ENCODE assay signal across 24 cellular contexts in the genomic region with DNA sequence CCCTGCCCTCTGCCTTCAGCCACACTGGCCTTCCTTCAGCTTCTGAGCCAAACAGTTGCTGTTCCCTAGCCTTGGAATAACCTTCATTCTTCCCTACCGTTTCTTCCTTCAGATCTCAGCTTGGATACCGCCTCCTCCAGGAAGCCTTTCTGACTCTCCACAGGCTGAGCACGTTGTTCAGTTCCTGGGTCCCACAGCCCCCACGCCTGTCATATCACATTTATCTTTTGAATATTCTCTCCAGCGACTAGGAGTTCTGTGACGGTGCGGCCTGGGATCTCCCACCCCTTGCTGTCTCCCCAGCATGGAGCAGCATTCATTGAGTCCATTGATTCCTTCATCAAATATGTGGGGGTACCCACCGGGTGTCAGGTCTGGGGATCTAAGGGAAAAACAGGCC. TPM values are rescaled to one million over a fixed set of nuclear protein-coding genes. Genes with fewer than 3 reads are reported as not detected.
A peak's percentile ranks its signal among the peaks of the same experiment; 100 is the strongest.
DNase-seq lines count a peak whose midpoint lies in the region; ATAC-seq, FAIRE-seq and TF ChIP-seq lines count a peak whose summit lies in the region.
"Had no signal": no experiment of that assay in that cellular context is flagged by ENCODE, and none has a peak within 500 bp of the region (broad histone marks: within the 10 kb centered on the region; RNA-seq: fewer than 3 reads in every experiment).

No MANE protein-coding gene starts in this region.

- peak overlapping the region; percentile 10 for H2BK120ac ChIP-seq in mesendoderm (ENCODE audit: low read depth, low read length)

- TF ChIP-seq POLR2A in HepG2 (IDR thresholded peaks at IDR 0.05; ENCODE audit: insufficient read depth in 1 of 2, low read depth in 2 of 2, low read length in 2 of 2) = no peak
- no peak for TF ChIP-seq POLR2A in right lobe of liver (IDR thresholded peaks at IDR 0.05)
- no peak for TF ChIP-seq POLR2A in body of pancreas (IDR thresholded peaks at IDR 0.05)

- H3K9ac ChIP-seq in HepG2 (ENCODE audit: insufficient read depth, low read depth, low read length) (no peak overlapping the region), mesendoderm (ENCODE audit: low read length) (peak overlapping the region; percentile 46)

- H3K18ac ChIP-seq in mesendoderm (ENCODE audit: low read length) = peak overlapping the region; percentile 30

- H2BK5ac ChIP-seq in mesendoderm (ENCODE audit: low read length) = peak overlapping the region; percentile 79

- H3K79me2 ChIP-seq in HepG2 (ENCODE audit: insufficient read depth, low read length) (no peaks in the 10 kb centered on the region), mesendoderm (ENCODE audit: control insufficient read depth, insufficient read depth, low read length) (no peaks in the 10 kb centered on the region), PC-9 (ENCODE audit: low read depth) (no peaks in the 10 kb centered on the region)

- no peaks in the 10 kb centered on the region for H3K9me2 ChIP-seq in PC-9 (ENCODE audit: insufficient read depth)

- intact Hi-C loops in HepG2 (cut with micrococcal nuclease; ENCODE audit: unreplicated experiment) (no loop called here), right lobe of liver (cut with DNase I) (no loop called here), body of pancreas (cut with DNase I) (no loop called here), PC-9 (cut with micrococcal nuclease; ENCODE audit: unreplicated experiment) (no loop called here)

- peak overlapping the region; percentile 21 for H3K4ac ChIP-seq in mesendoderm (ENCODE audit: low read depth, low read length)

- BruUV-seq in HepG2 (replicated peaks; lab: Mats Ljungman, UMichigan) (no TSS peak), PC-9 (replicated peaks; lab: Mats Ljungman, UMichigan) (no TSS peak)

- H3K4me1 ChIP-seq in HepG2 (ENCODE audit: insufficient read depth, low read length) = peaks cover 96% of the 10 kb centered on the region
- peaks cover 0 to 19% (median 7%) of the 10 kb centered on the region in 4 donors for H3K4me1 ChIP-seq in right lobe of liver
- peaks cover 20% of the 10 kb centered on the region for H3K4me1 ChIP-seq in mesendoderm (ENCODE audit: control insufficient read depth, low read depth, low read length)
- peaks cover 25% of the 10 kb centered on the region for H3K4me1 ChIP-seq in body of pancreas
- H3K4me1 ChIP-seq in PC-9 (replicated peaks; ENCODE audit: insufficient read depth) = peaks cover 17% of the 10 kb centered on the region
- H3K4me1 ChIP-seq: BE2C, psoas muscle had no signal

- H4K20me1 ChIP-seq in HepG2 (ENCODE audit: insufficient read depth, low read length) = no peaks in the 10 kb centered on the region; the same call in 1 of the 2 replicates
- no peaks in the 10 kb centered on the region for H4K20me1 ChIP-seq in PC-9 (ENCODE audit: insufficient read depth)

- H3K56ac ChIP-seq in mesendoderm (ENCODE audit: low read length) = peak overlapping the region; percentile 78

- TF ChIP-seq CTCF in HepG2 (CRISPR knock-in tag; IDR thresholded peaks at IDR 0.05) (no peak), right lobe of liver (IDR thresholded peaks at IDR 0.05) (no peak), bronchial epithelial cell (IDR thresholded peaks at IDR 0.05; ENCODE audit: insufficient read depth, low read length, severe bottlenecking) (no peak), body of pancreas (IDR thresholded peaks at IDR 0.05) (no peak), PC-9 (conservative IDR thresholded peaks at IDR 0.05) (no peak)

- H3K27ac ChIP-seq in HepG2 (ENCODE audit: extremely low read length, insufficient read depth, low read length) (no peak overlapping the region), right lobe of liver (no peak overlapping the region), mesendoderm (ENCODE audit: low read depth, low read length) (peak overlapping the region; percentile 56), body of pancreas (no peak overlapping the region), PC-9 (no peak overlapping the region)
- H3K27ac ChIP-seq: left ventricle myocardium inferior, neutrophil, psoas muscle, upper lobe of left lung had no signal

- peak overlapping the region; percentile 68 for H2AK5ac ChIP-seq in mesendoderm (ENCODE audit: low read length)

- H3K79me1 ChIP-seq in mesendoderm (ENCODE audit: low read length) = no peaks in the 10 kb centered on the region

- no peak for TF ChIP-seq RAD21 in HepG2 (CRISPR knock-in tag; IDR thresholded peaks at IDR 0.05)

- FAIRE-seq in HepG2 (lab: Jason Lieb, UNC) (no peak), bronchial epithelial cell (lab: Jason Lieb, UNC) (peak; percentile 40)
- FAIRE-seq: A204.1 had no signal

- TF ChIP-seq EP300 in HepG2 (IDR thresholded peaks at IDR 0.05; ENCODE audit: low read depth in 2 of 2, low read length in 2 of 2) = no peak
- no peak for TF ChIP-seq EP300 in HepG2 (CRISPR knock-in tag; IDR thresholded peaks at IDR 0.05; ENCODE audit: borderline replicate concordance)

- H3K4me2 ChIP-seq in HepG2 (ENCODE audit: low read depth, low read length) (peak overlapping the region; percentile 58), mesendoderm (ENCODE audit: low read length) (no peak overlapping the region), PC-9 (no peak overlapping the region)

- H2BK15ac ChIP-seq in mesendoderm (replicated peaks; ENCODE audit: low read depth) = no peak overlapping the region

- no peak for DNase-seq in HepG2 (ENCODE audit: low spot score)
- no peak for DNase-seq in right lobe of liver
- no peak for DNase-seq in bronchial epithelial cell (ENCODE audit: low read depth)
- DNase-seq in mesendoderm = no peak
- DNase-seq in body of pancreas = no peak
- no peak for DNase-seq in PC-9
- no peak for DNase-seq in COR-L47 (lab: John Stamatoyannopoulos, UW)
- DNase-seq in NCI-H774 (lab: John Stamatoyannopoulos, UW) = no peak
- DNase-seq: activated CD4-positive, alpha-beta memory T cell treated with anti-CD3 and anti-CD28 coated beads for 36 hours; activated CD4-positive, CD25-positive, alpha-beta regulatory T cell; activated naive CD8-positive, alpha-beta T cell treated with anti-CD3 and anti-CD28 coated beads, Interleukin-2, amount 10 ng/mL, durations not matched to agents 7 days and 5 days; BE2C; GF-D8; Kasumi-1; left ventricle myocardium inferior; NCI-H1048; NCI-H187; psoas muscle; SIG-M5; stimulated activated CD8-positive, alpha-beta memory T cell treated with anti-CD3 and anti-CD28 coated beads, Interleukin-4, amount 100 ng/mL, for 48 hours; upper lobe of left lung had no signal

- in situ Hi-C loops in HepG2 (cut with HindIII; ENCODE audit: extremely low pct_ligation_motif_present, low pct_unique_long_range_greater_than_20kb) = loop anchor here (5.0 kb wide), 1 partner anchor 34 kb away; no protein-coding TSS in a partner anchor

- no peak for ATAC-seq in HepG2
- no peak for ATAC-seq in right lobe of liver
- no peak for ATAC-seq in body of pancreas
- ATAC-seq: psoas muscle had no signal

- POLR2A ChIA-PET in HepG2 (lab: Yijun Ruan, JAX) = no interaction called here
- POLR2A ChIA-PET in PC-9 (lab: Charles Lee; ENCODE audit: unreplicated experiment) = no interaction called here

- 27% methylated on average over 8 of the region's 8 CpGs for WGBS in HepG2 (ENCODE audit: low lambda C conversion rate)
- 86% methylated on average over 8 of the region's 8 CpGs for WGBS in right lobe of liver (ENCODE audit: insufficient coverage, low coverage, low lambda C conversion rate, missing lambda C conversion rate)
- WGBS in mesendoderm (ENCODE audit: extremely low coverage, insufficient coverage, low lambda C conversion rate) = no CpG with 5 or more reads among the region's 8 CpGs
- WGBS in body of pancreas, 2 donors = 84 to 85% methylated on average over 8 of the region's 8 CpGs

- H4K5ac ChIP-seq in mesendoderm (ENCODE audit: low read length) = no peak overlapping the region

- H3K27me3 ChIP-seq in HepG2 (ENCODE audit: control insufficient read depth in 1 of 2, insufficient read depth in 2 of 2, low read length in 2 of 2) (peaks cover 3% of the 10 kb centered on the region in 2 experiments; a peak in 2 of 5 replicates), right lobe of liver (no peaks in the 10 kb centered on the region), bronchial epithelial cell (ENCODE audit: control insufficient read depth, insufficient read depth, low read length) (no peaks in the 10 kb centered on the region), mesendoderm (ENCODE audit: insufficient read depth, low read length, poor library complexity) (no peaks in the 10 kb centered on the region), body of pancreas (no peaks in the 10 kb centered on the region), PC-9 (ENCODE audit: insufficient read depth, low read depth) (no peaks in the 10 kb centered on the region)
- H3K27me3 ChIP-seq: BE2C, neutrophil, upper lobe of left lung had no signal

- H2AFZ ChIP-seq in HepG2 (ENCODE audit: low read length) (no peak overlapping the region), PC-9 (no peak overlapping the region)

- H3K4me3 ChIP-seq in HepG2 (replicated peaks in 1 of 3; ENCODE audit: insufficient read depth in 1 of 3, low read depth in 2 of 3, low read length in 3 of 3) (peak overlapping the region in 1 of 3 experiments; percentile 62; a peak in 1 of 6 replicates), right lobe of liver (no peak overlapping the region), bronchial epithelial cell (ENCODE audit: low read depth, low read length) (no peak overlapping the region), mesendoderm (ENCODE audit: low read length) (no peak overlapping the region), body of pancreas (no peak overlapping the region), PC-9 (no peak overlapping the region)
- H3K4me3 ChIP-seq: left ventricle myocardium inferior, psoas muscle, upper lobe of left lung had no signal

- no peaks in the 10 kb centered on the region for H3K36me3 ChIP-seq in HepG2 (replicated peaks in 1 of 2; ENCODE audit: control insufficient read depth in 1 of 2, insufficient read depth in 2 of 2, low read length in 2 of 2)
- no peaks in the 10 kb centered on the region for H3K36me3 ChIP-seq in right lobe of liver
- H3K36me3 ChIP-seq in bronchial epithelial cell (ENCODE audit: control insufficient read depth, insufficient read depth, low read length) = no peaks in the 10 kb centered on the region
- H3K36me3 ChIP-seq in mesendoderm (ENCODE audit: control insufficient read depth, insufficient read depth, low read length) = no peaks in the 10 kb centered on the region
- H3K36me3 ChIP-seq in body of pancreas (replicated peaks in 1 of 2; ENCODE audit: insufficient read depth in 1 of 2, low read depth in 2 of 2) = no peaks in the 10 kb centered on the region
- H3K36me3 ChIP-seq in PC-9 (ENCODE audit: low read depth) = no peaks in the 10 kb centered on the region
- H3K36me3 ChIP-seq: BE2C, left ventricle myocardium inferior, neutrophil, upper lobe of left lung had no signal

- peaks cover 11% of the 10 kb centered on the region for H3F3A ChIP-seq in PC-9 (ENCODE audit: insufficient read depth, low read depth)

- no peak overlapping the region for H4K8ac ChIP-seq in mesendoderm (ENCODE audit: low read depth, low read length)

- H3K23ac ChIP-seq in mesendoderm (ENCODE audit: low read length) = no peak overlapping the region

- H3K9me3 ChIP-seq in HepG2 (ENCODE audit: low read length) (no peaks in the 10 kb centered on the region), right lobe of liver (no peaks in the 10 kb centered on the region), body of pancreas (no peaks in the 10 kb centered on the region), PC-9 (ENCODE audit: insufficient read depth, low read depth) (no peaks in the 10 kb centered on the region)
- H3K9me3 ChIP-seq: BE2C, left ventricle myocardium inferior, neutrophil, psoas muscle, upper lobe of left lung had no signal

- CTCF ChIA-PET in HepG2 (lab: Yijun Ruan, JAX; ENCODE audit: low intra/inter-chr PET ratio, low total read pairs) = no interaction called here
- CTCF ChIA-PET in PC-9 (lab: Charles Lee) = interaction anchor here (0.7 kb wide), 1 partner anchor 205 kb away, joined by 19 read pairs; no protein-coding TSS in a partner anchor

RNA-seq across cellular contexts. Expression of gene EPHA2, which starts 39.2 kb away (rescaled TPM):
- 15.5 and 33.6 TPM in 2 replicates for total RNA-seq in HepG2 (2016; rRNA removed; fragmentation: Illumina TruSeq; extraction: Trizol)
- 6.7 and 7.8 TPM in 2 replicates for total RNA-seq in HepG2 (2016; cell fraction: cytosol; rRNA removed; fragmentation: Illumina TruSeq; extraction: Trizol; ENCODE audit: low read depth)
- 10.8 and 35.8 TPM in 2 replicates for total RNA-seq in HepG2 (2016; cell fraction: insoluble cytoplasmic fraction; rRNA removed; fragmentation: Illumina TruSeq; extraction: Trizol)
- total RNA-seq in HepG2 (2016; cell fraction: membrane; rRNA removed; fragmentation: Illumina TruSeq; extraction: Trizol) = 14.9 and 16.9 TPM in 2 replicates
- total RNA-seq in HepG2 (2016; cell fraction: nucleus; rRNA removed; fragmentation: Illumina TruSeq; extraction: Trizol) = 41.9 and 47.9 TPM in 2 replicates
- polyA plus RNA-seq in HepG2 (2011; rRNA removed) = 53.6 and 62.5 TPM in 2 replicates
- polyA plus RNA-seq in HepG2 (2011; cell fraction: cytosol; rRNA removed) = 39.1 and 62.9 TPM in 2 replicates
- polyA plus RNA-seq in HepG2 (2011; cell fraction: nucleus; rRNA removed) = 163 and 212 TPM in 2 replicates
- 25.4 and 56.3 TPM in 2 replicates for polyA plus RNA-seq in HepG2 (2012)
- polyA plus RNA-seq in HepG2 (2016; cell fraction: cytosol; fragmentation: Illumina TruSeq; extraction: Trizol; ENCODE audit: low read depth) = 2.1 and 2.2 TPM in 2 replicates
- 11.5 and 14.9 TPM in 2 replicates for polyA plus RNA-seq in HepG2 (2016; cell fraction: insoluble cytoplasmic fraction; fragmentation: Illumina TruSeq; extraction: Trizol; ENCODE audit: low read depth)
- polyA plus RNA-seq in HepG2 (2016; cell fraction: membrane; fragmentation: Illumina TruSeq; extraction: Trizol; ENCODE audit: low read depth) = 5.7 and 6.8 TPM in 2 replicates
- 84.4 and 87.2 TPM in 2 replicates for polyA plus RNA-seq in HepG2 (2016; cell fraction: nucleus; fragmentation: Illumina TruSeq; extraction: Trizol; ENCODE audit: insufficient read depth, low read depth)
- polyA minus RNA-seq in HepG2 (2011; rRNA and poly(A)+ RNA removed; ENCODE audit: low replicate concordance) = 69.9 and 218 TPM in 2 replicates
- 72.7 and 86.9 TPM in 2 replicates for polyA minus RNA-seq in HepG2 (2011; cell fraction: cytosol; rRNA and poly(A)+ RNA removed)
- polyA minus RNA-seq in HepG2 (2011; cell fraction: nucleus; rRNA and poly(A)+ RNA removed) = 65.6 and 79.3 TPM in 2 replicates
- 10 to 100 TPM in 4 of 6 experiments, 1 to 10 TPM in 2; 6.0 to 14.7 (median 10.8) TPM for total RNA-seq in right lobe of liver
- total RNA-seq in bronchial epithelial cell = 117 and 144 TPM in 2 replicates
- 78.4 TPM for polyA plus RNA-seq in mesendoderm (2013, experiment 1 of 2)
- polyA plus RNA-seq in mesendoderm (2013, experiment 2 of 2) = 74.3 TPM
- total RNA-seq in body of pancreas = 10 to 100 TPM; 19.5 to 26.7 TPM
- 48.3 and 65.8 TPM in 2 replicates for total RNA-seq in PC-9 (2021)
- total RNA-seq: activated naive CD8-positive, alpha-beta T cell treated with anti-CD3 and anti-CD28 coated beads, Interleukin-2, amount 10 ng/mL, durations not matched to agents 7 days and 5 days had no signal

RNA-seq across cellular contexts. Expression of gene FAM131C, which starts 43.2 kb away (rescaled TPM):
- total RNA-seq in HepG2 (2016; rRNA removed; fragmentation: Illumina TruSeq; extraction: Trizol) (not detected in 2 replicates), right lobe of liver (under 1 TPM in 2 of 6 experiments, not detected in 4; 0.19 to 1.00 TPM), bronchial epithelial cell (0.53 and 0.77 TPM in 2 replicates), body of pancreas (1 to 10 TPM in 1 of 2 donors, not detected in 1; 4.2 TPM), PC-9 (2021) (7.4 and 12.3 TPM in 2 replicates)
- total RNA-seq in HepG2 (2016; cell fraction: cytosol; rRNA removed; fragmentation: Illumina TruSeq; extraction: Trizol; ENCODE audit: low read depth) = not detected in 2 replicates
- not detected in 2 replicates for total RNA-seq in HepG2 (2016; cell fraction: insoluble cytoplasmic fraction; rRNA removed; fragmentation: Illumina TruSeq; extraction: Trizol)
- not detected in 2 replicates for total RNA-seq in HepG2 (2016; cell fraction: membrane; rRNA removed; fragmentation: Illumina TruSeq; extraction: Trizol)
- total RNA-seq in HepG2 (2016; cell fraction: nucleus; rRNA removed; fragmentation: Illumina TruSeq; extraction: Trizol) = not detected in 2 replicates
- 0.07 and 0.10 TPM in 2 replicates for polyA plus RNA-seq in HepG2 (2011; rRNA removed)
- polyA plus RNA-seq in HepG2 (2011; cell fraction: cytosol; rRNA removed) = 0.06 and 0.11 TPM in 2 replicates
- 0.10 and 0.17 TPM in 2 replicates for polyA plus RNA-seq in HepG2 (2011; cell fraction: nucleus; rRNA removed)
- polyA plus RNA-seq in HepG2 (2012) = 0.13 and 0.69 TPM in 2 replicates
- not detected in 2 replicates for polyA plus RNA-seq in HepG2 (2016; cell fraction: cytosol; fragmentation: Illumina TruSeq; extraction: Trizol; ENCODE audit: low read depth)
- not detected in 2 replicates for polyA plus RNA-seq in HepG2 (2016; cell fraction: insoluble cytoplasmic fraction; fragmentation: Illumina TruSeq; extraction: Trizol; ENCODE audit: low read depth)
- 0.09 TPM in 1 of 2 replicates, not detected in the other for polyA plus RNA-seq in HepG2 (2016; cell fraction: membrane; fragmentation: Illumina TruSeq; extraction: Trizol; ENCODE audit: low read depth)
- not detected in 2 replicates for polyA plus RNA-seq in HepG2 (2016; cell fraction: nucleus; fragmentation: Illumina TruSeq; extraction: Trizol; ENCODE audit: insufficient read depth, low read depth)
- 0.22 and 1.1 TPM in 2 replicates for polyA minus RNA-seq in HepG2 (2011; rRNA and poly(A)+ RNA removed; ENCODE audit: low replicate concordance)
- not detected in 2 replicates for polyA minus RNA-seq in HepG2 (2011; cell fraction: cytosol; rRNA and poly(A)+ RNA removed)
- not detected in 2 replicates for polyA minus RNA-seq in HepG2 (2011; cell fraction: nucleus; rRNA and poly(A)+ RNA removed)
- 0.25 TPM for polyA plus RNA-seq in mesendoderm (2013, experiment 1 of 2)
- polyA plus RNA-seq in mesendoderm (2013, experiment 2 of 2) = 0.20 TPM
- total RNA-seq: mononuclear cell, psoas muscle had no signal
